Comparison of ENCODE assay signal across 29 cellular contexts in the genomic region with DNA sequence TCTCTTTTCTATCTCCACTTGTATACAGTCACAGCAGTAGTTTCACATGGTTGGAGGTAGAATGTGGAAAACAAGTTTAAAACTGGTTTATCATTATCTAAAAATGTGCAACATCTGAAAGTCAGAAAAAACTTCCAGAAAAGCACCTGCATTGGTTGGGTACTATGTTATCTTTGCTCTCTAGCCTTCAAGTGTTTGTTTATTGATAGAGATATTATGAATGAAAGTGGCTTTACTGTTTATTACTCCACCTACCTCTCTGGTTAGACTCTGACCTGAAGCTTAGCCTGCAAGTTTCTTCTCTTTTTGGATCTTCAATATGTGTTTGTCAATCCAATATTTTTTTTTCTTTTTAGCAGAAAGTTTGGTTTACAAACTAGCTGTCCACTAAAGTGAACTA.
"Had no signal": no experiment of that assay in that cellular context is flagged by ENCODE, and none has a peak within 500 bp of the region (broad histone marks: within the 10 kb centered on the region; RNA-seq: fewer than 3 reads in every experiment).

No MANE protein-coding gene starts in this region.

- FAIRE-seq: small intestine had no signal

- H3K27ac ChIP-seq: neutrophil, parathyroid adenoma, psoas muscle, right lobe of liver, sigmoid colon, spleen, suprapubic skin, testis, tibial artery, transverse colon, upper lobe of right lung, uterus had no signal

- H3K4me1 ChIP-seq: parathyroid adenoma, psoas muscle, right lobe of liver, sigmoid colon, spleen, suprapubic skin, testis, tibial artery, transverse colon, upper lobe of right lung, uterus had no signal

- H2AFZ ChIP-seq: parathyroid adenoma had no signal

- H3K27me3 ChIP-seq: neutrophil, right lobe of liver, sigmoid colon, spleen, suprapubic skin, testis, tibial artery, transverse colon, upper lobe of right lung, uterus had no signal

- ATAC-seq: naive thymus-derived CD8-positive, alpha-beta T cell; natural killer cell treated with Interleukin-12 subunit alpha and Interleukin-12 subunit beta and Interleukin-15 and Interleukin-18, amount 100 ng/mL, for 72 hours; psoas muscle; right cardiac atrium; stimulated activated memory B cell treated with anti-CD40 and anti-IgM and Interleukin-4, amounts not matched to agents 10 μg/mL and 1 μg/mL and 100 μg/mL, for 72 hours; stimulated activated naive CD8-positive, alpha-beta T cell treated with anti-CD3 and anti-CD28 coated beads, Interleukin-15, amount 100 ng/mL, for 72 hours; stimulated activated naive CD8-positive, alpha-beta T cell treated with anti-CD3 and anti-CD28 coated beads, Interleukin-15, Interleukin-2, amounts not matched to agents 100 U/mL and 50 U/mL, for 24 hours; upper lobe of right lung had no signal

- H3K36me3 ChIP-seq: neutrophil, right lobe of liver, sigmoid colon, spleen, suprapubic skin, tibial artery, transverse colon, upper lobe of right lung, uterus had no signal

- H3K4me3 ChIP-seq: psoas muscle, right lobe of liver, sigmoid colon, spleen, suprapubic skin, testis, tibial artery, transverse colon, upper lobe of right lung, uterus had no signal

- H3K9ac ChIP-seq: parathyroid adenoma had no signal

- DNase-seq: naive thymus-derived CD8-positive, alpha-beta T cell; nephron progenitor cell; nucleus accumbens; posterior cingulate gyrus; psoas muscle; right cardiac atrium; right lobe of liver; sigmoid colon; small intestine; spleen; stimulated activated CD4-positive, alpha-beta T cell treated with anti-CD3 and anti-CD28 coated beads, Interleukin-12 subunit alpha, Interleukin-12 subunit beta, amount 100 ng/mL, for 4 hours; stimulated activated CD4-positive, alpha-beta T cell treated with anti-CD3 and anti-CD28 coated beads, Interleukin-1b, Interleukin-23, amount 100 ng/mL, for 48 hours; stimulated activated CD4-positive, alpha-beta T cell treated with anti-CD3 and anti-CD28 coated beads, Interleukin-4, amount 100 ng/mL, for 1 hour; stimulated activated CD4-positive, alpha-beta T cell treated with anti-CD3 and anti-CD28 coated beads, Interleukin-4, amount 100 ng/mL, for 4 hours; stimulated activated CD8-positive, alpha-beta memory T cell treated with anti-CD3 and anti-CD28 coated beads, Interleukin-4, amount 100 ng/mL, for 48 hours; stimulated activated naive CD4-positive, alpha-beta T cell; stimulated activated naive CD8-positive, alpha-beta T cell treated with anti-CD3 and anti-CD28 coated beads, Interleukin-15, amount 100 ng/mL, for 72 hours; stimulated activated naive CD8-positive, alpha-beta T cell treated with anti-CD3 and anti-CD28 coated beads, Interleukin-15, Interleukin-2, amounts not matched to agents 100 U/mL and 50 U/mL, for 24 hours; substantia nigra; testis; tibial artery; transverse colon; upper lobe of right lung; uterus had no signal

- H3K79me2 ChIP-seq: parathyroid adenoma had no signal

- H3K9me3 ChIP-seq: neutrophil, psoas muscle, right lobe of liver, sigmoid colon, suprapubic skin, testis, tibial artery, transverse colon, upper lobe of right lung, uterus had no signal
